ENCODE assay signal across 10 cellular contexts in the genomic region with DNA sequence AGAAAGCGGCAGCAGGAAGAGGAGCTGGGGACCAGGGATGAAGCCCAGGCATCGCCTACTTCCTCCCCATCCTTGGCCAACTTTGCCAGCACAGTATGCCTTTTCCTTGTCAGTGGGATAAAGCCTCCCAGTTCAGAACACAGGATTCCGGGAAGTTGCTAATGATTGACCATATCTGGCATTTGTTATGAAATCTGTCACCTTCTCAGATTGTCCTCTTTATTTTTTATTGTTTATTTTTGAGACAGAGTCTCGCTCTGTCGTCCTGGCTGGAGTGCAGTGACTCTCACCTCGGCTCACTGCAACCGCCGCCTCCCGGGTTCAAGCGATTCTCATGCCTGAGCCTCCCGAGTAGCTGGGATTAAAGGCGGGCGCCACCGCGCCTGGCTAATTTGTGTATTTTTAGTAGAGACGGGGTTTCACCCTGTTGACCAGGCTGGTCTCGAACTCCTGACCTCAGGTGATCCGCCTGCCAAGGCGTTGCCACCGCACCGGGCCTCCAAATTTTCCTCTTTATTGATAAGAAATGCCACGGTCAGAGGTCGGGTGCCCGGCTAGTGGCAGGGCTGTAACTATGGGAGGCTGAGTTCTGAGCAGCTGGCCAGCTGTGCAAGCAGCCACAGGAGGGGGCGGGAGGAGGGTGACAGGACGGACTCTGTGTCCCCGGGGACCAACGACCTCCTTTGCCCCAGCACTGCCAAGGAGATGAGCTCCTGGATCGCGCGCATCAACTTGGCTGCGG. TPM values are rescaled to one million over a fixed set of nuclear protein-coding genes. Genes with fewer than 3 reads are reported as not detected.
DNase-seq lines count a peak whose midpoint lies in the region; ATAC-seq, FAIRE-seq and TF ChIP-seq lines count a peak whose summit lies in the region.
"Had no signal": no experiment of that assay in that cellular context is flagged by ENCODE, and none has a peak within 500 bp of the region (broad histone marks: within the 10 kb centered on the region; RNA-seq: fewer than 3 reads in every experiment).

No MANE protein-coding gene starts in this region.

- H3K4me3 Mint-ChIP-seq in neural progenitor cell: peak overlapping the region; percentile 83
- H3K4me3 Mint-ChIP-seq: activated CD4-positive, alpha-beta T cell treated with anti-CD3 and anti-CD28 coated beads, Interleukin-2, amount 10 ng/mL, durations not matched to agents 24 days and 14 days had no signal

- H3K4me2 ChIP-seq in IMR-90 (ENCODE audit: low read depth, low read length): peak overlapping the region; percentile 96
- peak overlapping the region; percentile 81 for H3K4me2 ChIP-seq in neural progenitor cell

- dilution Hi-C loops in IMR-90 (cut with HindIII; ENCODE audit: low sequenced_read_pairs, unreplicated experiment): no loop called here

- no peak overlapping the region for H2BK5ac ChIP-seq in IMR-90 (ENCODE audit: low read depth, low read length, poor library complexity, severe bottlenecking)

- peaks cover 25% of the 10 kb centered on the region for H3K27me3 ChIP-seq in IMR-90 (ENCODE audit: control insufficient read depth, insufficient read depth, low read length)
- no peaks in the 10 kb centered on the region for H3K27me3 ChIP-seq in esophagus (ENCODE audit: control insufficient read depth in 1 of 2, insufficient read depth in 2 of 2, low read length in 2 of 2)
- peaks cover 37% of the 10 kb centered on the region for H3K27me3 ChIP-seq in neural progenitor cell

- POLR2A ChIA-PET in AG04449 (lab: Yijun Ruan, JAX): interaction anchor here (0.8 kb wide), 1 partner anchor 23 kb away, joined by 3 read pairs; no protein-coding TSS in a partner anchor
- POLR2A ChIA-PET in IMR-90 (lab: Charles Lee; ENCODE audit: unreplicated experiment): no interaction called here

- H3K79me1 ChIP-seq in IMR-90 (ENCODE audit: low read depth in 1 of 2, low read length in 2 of 2): no peaks in the 10 kb centered on the region

- no peak overlapping the region for H3K18ac ChIP-seq in IMR-90 (ENCODE audit: low read depth, low read length)

- H3K4me3 ChIP-seq in AG04449 (ENCODE audit: low read depth, low read length): peak overlapping the region; percentile 83
- peak overlapping the region; percentile 78 for H3K4me3 ChIP-seq in IMR-90 (ENCODE audit: insufficient read depth, low read depth, low read length)
- H3K4me3 ChIP-seq in esophagus (ENCODE audit: low read depth in 1 of 2, low read length in 2 of 2): peak overlapping the region; percentile 58 to 75
- peak overlapping the region; percentile 75 for H3K4me3 ChIP-seq in neural progenitor cell

- TF ChIP-seq CTCF in AG04449 (IDR thresholded peaks at IDR 0.05; ENCODE audit: insufficient read depth, low read length, missing control alignments): peak; percentile 4
- TF ChIP-seq CTCF in IMR-90 (conservative IDR thresholded peaks at IDR 0.05; ENCODE audit: low read depth, low read length): no peak
- no peak for TF ChIP-seq CTCF in neural progenitor cell (IDR thresholded peaks at IDR 0.05)

- no peaks in the 10 kb centered on the region for H3K36me3 Mint-ChIP-seq in neural progenitor cell

- peaks cover 15% of the 10 kb centered on the region for H3K4me1 Mint-ChIP-seq in neural progenitor cell

- H3K9me3 Mint-ChIP-seq in neural progenitor cell: no peaks in the 10 kb centered on the region
- H3K9me3 Mint-ChIP-seq: activated CD4-positive, alpha-beta T cell treated with anti-CD3 and anti-CD28 coated beads, Interleukin-2, amount 10 ng/mL, durations not matched to agents 24 days and 14 days had no signal

- no peak overlapping the region for H2AK5ac ChIP-seq in IMR-90 (ENCODE audit: low read depth, low read length)

- TF ChIP-seq RAD21 in IMR-90 (IDR thresholded peaks at IDR 0.05; ENCODE audit: low read length): no peak

- peaks cover 16% of the 10 kb centered on the region for H3K27me3 Mint-ChIP-seq in neural progenitor cell (ENCODE audit: insufficient read depth, low read depth)
- H3K27me3 Mint-ChIP-seq: activated CD4-positive, alpha-beta T cell treated with anti-CD3 and anti-CD28 coated beads, Interleukin-2, amount 10 ng/mL, durations not matched to agents 24 days and 14 days had no signal

- H3K23ac ChIP-seq in IMR-90 (ENCODE audit: low read depth, low read length): no peak overlapping the region

- no peaks in the 10 kb centered on the region for H3K36me3 ChIP-seq in IMR-90 (ENCODE audit: control insufficient read depth, insufficient read depth, low read length)
- peaks cover 3 to 38% of the 10 kb centered on the region in 2 donors for H3K36me3 ChIP-seq in esophagus (ENCODE audit: control insufficient read depth in 2 of 2, insufficient read depth in 2 of 2, low read length in 1 of 2)
- no peaks in the 10 kb centered on the region for H3K36me3 ChIP-seq in neural progenitor cell

- no peak for ATAC-seq in IMR-90 (ENCODE audit: low read depth)

- H4K20me1 ChIP-seq in IMR-90 (ENCODE audit: insufficient read depth, low read length): no peaks in the 10 kb centered on the region
- H4K20me1 ChIP-seq in neural progenitor cell (ENCODE audit: low read depth): no peaks in the 10 kb centered on the region

- H4K91ac ChIP-seq in IMR-90 (ENCODE audit: insufficient read depth, low read depth, low read length): no peak overlapping the region

- 42% methylated on average over 15 of the region's 32 CpGs; no CpG with 5 or more reads in 1 of the 2 experiments for WGBS in IMR-90 (ENCODE audit: extremely low coverage in 2 of 2, insufficient read length in 1 of 2), 2 experiments
- WGBS in esophagus, 2 donors: 50 to 57% methylated on average over 32 of the region's 32 CpGs

- CTCF ChIA-PET in AG04449 (lab: Yijun Ruan, JAX) (interaction anchor here (0.7 to 11.6 kb wide), 46 partner anchors 8 to 244 kb away, joined by 3 to 240 read pairs (median 7); partner anchors contain the start of gene PSD4), IMR-90 (lab: Yijun Ruan, JAX) (interaction anchor here (0.6 to 2.1 kb wide), 9 partner anchors 13 to 172 kb away, joined by 3 to 24 read pairs (median 4); no protein-coding TSS in a partner anchor)

- H3K9me3 ChIP-seq in IMR-90 (ENCODE audit: control insufficient read depth, insufficient read depth, low read length) (no peaks in the 10 kb centered on the region), esophagus (ENCODE audit: control insufficient read depth in 2 of 2, insufficient read depth in 1 of 2, low read depth in 1 of 2, low read length in 1 of 2) (no peaks in the 10 kb centered on the region), neural progenitor cell (ENCODE audit: low read depth) (no peaks in the 10 kb centered on the region)

- no peak for TF ChIP-seq POLR2A in IMR-90 (IDR thresholded peaks at IDR 0.05; ENCODE audit: low read depth, low read length)

- intact Hi-C loops in IMR-90 (cut with micrococcal nuclease): no loop called here

- no peak overlapping the region for H2BK20ac ChIP-seq in IMR-90 (ENCODE audit: low read depth, low read length)

- H4K8ac ChIP-seq in IMR-90 (ENCODE audit: low read depth in 2 of 2, low read length in 2 of 2): no peak overlapping the region

- H3K9ac ChIP-seq in IMR-90 (ENCODE audit: low read depth, low read length): no peak overlapping the region
- no peak overlapping the region for H3K9ac ChIP-seq in neural progenitor cell

- H3K27ac ChIP-seq in IMR-90 (ENCODE audit: insufficient read depth, low read length) (no peak overlapping the region), esophagus (ENCODE audit: low read depth in 2 of 2, low read length in 1 of 2) (peak overlapping the region; percentile 88 to 94), neural progenitor cell (no peak overlapping the region)

- no TSS peak for BruUV-seq in IMR-90 (replicated peaks; lab: Mats Ljungman, UMichigan)

- no peak overlapping the region for H3K27ac Mint-ChIP-seq in neural progenitor cell

- H2AFZ ChIP-seq in IMR-90 (replicated peaks; ENCODE audit: low read length, poor library complexity) (peak overlapping the region; percentile 95), neural progenitor cell (replicated peaks) (peak overlapping the region; percentile 99)

- no peak overlapping the region for H3K4ac ChIP-seq in IMR-90 (ENCODE audit: low read depth, low read length)

- no peak overlapping the region for H2BK15ac ChIP-seq in IMR-90 (ENCODE audit: low read depth, low read length)

- H3K9me1 ChIP-seq in IMR-90 (ENCODE audit: insufficient read depth, low read length): no peaks in the 10 kb centered on the region

- H3K14ac ChIP-seq in IMR-90 (replicated peaks; ENCODE audit: low read depth, low read length): no peak overlapping the region

- H2AK9ac ChIP-seq in IMR-90 (replicated peaks; ENCODE audit: low read depth, low read length, poor library complexity): no peak overlapping the region

- H3K79me2 ChIP-seq in neural progenitor cell (ENCODE audit: low read depth): no peaks in the 10 kb centered on the region

- H4K5ac ChIP-seq in IMR-90 (ENCODE audit: low read depth, low read length): no peak overlapping the region

- H3K56ac ChIP-seq in IMR-90 (ENCODE audit: extremely low read depth, insufficient read depth, low read length): no peak overlapping the region

- DNase-seq in AG04449 (ENCODE audit: low read depth, low spot score) (no peak), IMR-90 (no peak), neural progenitor cell (ENCODE audit: low spot score) (no peak), occipital lobe (lab: John Stamatoyannopoulos, UW) (no peak), DMS114 treated with DMSO at 0.1 percent for 48 hours (lab: John Stamatoyannopoulos, UW; ENCODE audit: unreplicated experiment) (no peak), RCC 7860 (ENCODE audit: low spot score) (no peak), SHP77 (lab: John Stamatoyannopoulos, UW) (no peak)
- DNase-seq: NCI-H1436 treated with DMSO at 0.1 percent for 48 hours had no signal

- no peak overlapping the region for H2BK120ac ChIP-seq in IMR-90 (ENCODE audit: low read depth, low read length)

- no peak for FAIRE-seq in RCC 7860 (lab: Jason Lieb, UNC)

- no peaks in the 10 kb centered on the region for H3F3A ChIP-seq in neural progenitor cell (ENCODE audit: low read depth)

- H3K4me1 ChIP-seq in IMR-90 (ENCODE audit: control insufficient read depth, insufficient read depth, low read length) (no peaks in the 10 kb centered on the region), esophagus (ENCODE audit: control insufficient read depth in 2 of 2, insufficient read depth in 2 of 2, low read length in 1 of 2) (peaks cover 0 to 18% of the 10 kb centered on the region in 2 donors), neural progenitor cell (peaks cover 4% of the 10 kb centered on the region)

- in situ Hi-C loops in IMR-90 (cut with MboI; ENCODE audit: low sequenced_read_pairs): no loop called here

TF ChIP-seq in IMR-90, 13 proteins besides CTCF, POLR2A, EP300 and RAD21 (continues in another document):
- TF ChIP-seq MAZ (IDR thresholded peaks at IDR 0.05; ENCODE audit: borderline replicate concordance, low read depth, low read length) (no peak), MXI1 (IDR thresholded peaks at IDR 0.05; ENCODE audit: borderline replicate concordance, low read depth, low read length) (no peak), SMC3 (IDR thresholded peaks at IDR 0.05; ENCODE audit: low read depth, low read length) (no peak)

RNA-seq across cellular contexts. Expression of gene PSD4, which starts 24.4 kb away (rescaled TPM):
- 0.28 and 0.36 TPM in 2 replicates for total RNA-seq in IMR-90 (2012; rRNA removed)
- polyA plus RNA-seq in IMR-90 (2012; rRNA removed): 0.55 and 0.70 TPM in 2 replicates
- 0.48 and 0.76 TPM in 2 replicates for polyA plus RNA-seq in IMR-90 (2012; cell fraction: cytosol; rRNA removed)
- 0.66 and 0.72 TPM in 2 replicates for polyA plus RNA-seq in IMR-90 (2012; cell fraction: nucleus; rRNA removed; ENCODE audit: low replicate concordance)
- polyA plus RNA-seq in esophagus: 10 to 100 TPM; 18.1 to 32.6 TPM
- 0.02 and 0.87 TPM in 2 replicates for total RNA-seq in neural progenitor cell (ENCODE audit: low replicate concordance)
- total RNA-seq in occipital lobe: 4.2 TPM

Comparison
In these comparisons a context has a peak if more than half of its experiments do, and no peak if none do; other contexts are left out.
1. H3K27ac ChIP-seq: peak in esophagus (2 of 2); none in IMR-90 (single experiment) and neural progenitor cell (single experiment).
2. Peak in every context shown above with its lines, with median percentiles within 50 percentile points of each other: H3K4me3 ChIP-seq.